In genomic region chr12:47066278-47067048, GRCh38 we compare ENCODE assay signal across 17 cellular contexts. TPM values are rescaled to one million over a fixed set of nuclear protein-coding genes. Genes with fewer than 3 reads are reported as not detected.
DNase-seq lines count a peak whose midpoint lies in the region; ATAC-seq and FAIRE-seq lines count a peak whose summit lies in the region.
"Had no signal": no experiment of that assay in that cellular context is flagged by ENCODE, and none has a peak within 500 bp of the region (broad histone marks: within the 10 kb centered on the region; RNA-seq: fewer than 3 reads in every experiment).

No MANE protein-coding gene starts in this region.

- peak; percentile 4 for FAIRE-seq in HTR-8/SVneo (lab: Jason Lieb, UNC)
- FAIRE-seq: GM19239 had no signal

- H3K9me3 Mint-ChIP-seq in activated T-cell treated with anti-CD3 and anti-CD28 coated beads, Interleukin-2, amount 50 U/mL, for 72 hours: peaks cover 0 to 2% of the 10 kb centered on the region in 2 donors

- DNase-seq in activated T-cell treated with anti-CD3 and anti-CD28 coated beads, Interleukin-2, amount 50 U/mL, for 72 hours: peak; percentile 33 to 45
- DNase-seq in activated T-cell treated with anti-CD3 and anti-CD28 coated beads, Interleukin-2, amount 50 U/mL, for 48 hours: no peak
- DNase-seq in HTR-8/SVneo (ENCODE audit: insufficient read length, low spot score) (no peak), superior temporal gyrus (ENCODE audit: extremely low spot score) (peak; percentile 35), NCI-H526 treated with DMSO at 0.1 percent for 48 hours (lab: John Stamatoyannopoulos, UW) (no peak), activated gamma-delta T cell (lab: John Stamatoyannopoulos, UW) (no peak), NCI-H69 (lab: John Stamatoyannopoulos, UW) (no peak)
- DNase-seq: activated naive CD4-positive, alpha-beta T cell; AML-193; cortex of kidney; DMS153; NCI-H345; nucleus accumbens had no signal

- H3K27ac ChIP-seq in cingulate gyrus (ENCODE audit: low read depth, low read length): peak overlapping the region; percentile 41
- H3K27ac ChIP-seq: vagina had no signal

- ATAC-seq in activated T-cell treated with anti-CD3 and anti-CD28 coated beads, Interleukin-2, amount 50 U/mL, for 72 hours (replicated peaks in 1 of 2): peak; percentile 87 to 90
- ATAC-seq: GM23338 had no signal

- peak overlapping the region; percentile 27 to 74 for H3K4me3 Mint-ChIP-seq in activated T-cell treated with anti-CD3 and anti-CD28 coated beads, Interleukin-2, amount 50 U/mL, for 72 hours
- H3K4me3 Mint-ChIP-seq: GM23338 had no signal

- peaks cover 22% of the 10 kb centered on the region for H3K4me1 Mint-ChIP-seq in activated T-cell treated with anti-CD3 and anti-CD28 coated beads, Interleukin-2, amount 50 U/mL, for 72 hours (ENCODE audit: low read depth)

- H3K27me3 Mint-ChIP-seq in activated T-cell treated with anti-CD3 and anti-CD28 coated beads, Interleukin-2, amount 50 U/mL, for 72 hours (ENCODE audit: low read depth): no peaks in the 10 kb centered on the region

- peak overlapping the region; percentile 85 for H3K27ac Mint-ChIP-seq in activated T-cell treated with anti-CD3 and anti-CD28 coated beads, Interleukin-2, amount 50 U/mL, for 72 hours
- H3K27ac Mint-ChIP-seq: GM23338 had no signal

- peaks cover 3 to 5% of the 10 kb centered on the region in 2 donors for H3K36me3 Mint-ChIP-seq in activated T-cell treated with anti-CD3 and anti-CD28 coated beads, Interleukin-2, amount 50 U/mL, for 72 hours (ENCODE audit: insufficient read depth in 2 of 2)

RNA-seq across cellular contexts. Expression of gene PCED1B, which starts 13.0 kb away (rescaled TPM):
- total RNA-seq in activated T-cell treated with anti-CD3 and anti-CD28 coated beads, Interleukin-2, amount 50 U/mL, for 72 hours: 10 to 100 TPM; 73.6 to 91.8 TPM

RNA-seq across cellular contexts. Expression of gene AMIGO2, which starts 13.3 kb away (rescaled TPM):
- 10 to 100 TPM; 15.1 to 18.2 TPM for total RNA-seq in activated T-cell treated with anti-CD3 and anti-CD28 coated beads, Interleukin-2, amount 50 U/mL, for 72 hours

Comparison
In these comparisons a context has a peak if more than half of its experiments do, and no peak if none do; other contexts are left out.
1. DNase-seq: peak in activated T-cell treated with anti-CD3 and anti-CD28 coated beads, Interleukin-2, amount 50 U/mL, for 72 hours (2 of 2) and superior temporal gyrus (single experiment); none in activated T-cell treated with anti-CD3 and anti-CD28 coated beads, Interleukin-2, amount 50 U/mL, for 48 hours (0 of 2), HTR-8/SVneo (single experiment), NCI-H526 treated with DMSO at 0.1 percent for 48 hours (single experiment), activated gamma-delta T cell (single experiment) and NCI-H69 (single experiment).